8 cellular contexts compared by ENCODE assay signal in the genomic region with DNA sequence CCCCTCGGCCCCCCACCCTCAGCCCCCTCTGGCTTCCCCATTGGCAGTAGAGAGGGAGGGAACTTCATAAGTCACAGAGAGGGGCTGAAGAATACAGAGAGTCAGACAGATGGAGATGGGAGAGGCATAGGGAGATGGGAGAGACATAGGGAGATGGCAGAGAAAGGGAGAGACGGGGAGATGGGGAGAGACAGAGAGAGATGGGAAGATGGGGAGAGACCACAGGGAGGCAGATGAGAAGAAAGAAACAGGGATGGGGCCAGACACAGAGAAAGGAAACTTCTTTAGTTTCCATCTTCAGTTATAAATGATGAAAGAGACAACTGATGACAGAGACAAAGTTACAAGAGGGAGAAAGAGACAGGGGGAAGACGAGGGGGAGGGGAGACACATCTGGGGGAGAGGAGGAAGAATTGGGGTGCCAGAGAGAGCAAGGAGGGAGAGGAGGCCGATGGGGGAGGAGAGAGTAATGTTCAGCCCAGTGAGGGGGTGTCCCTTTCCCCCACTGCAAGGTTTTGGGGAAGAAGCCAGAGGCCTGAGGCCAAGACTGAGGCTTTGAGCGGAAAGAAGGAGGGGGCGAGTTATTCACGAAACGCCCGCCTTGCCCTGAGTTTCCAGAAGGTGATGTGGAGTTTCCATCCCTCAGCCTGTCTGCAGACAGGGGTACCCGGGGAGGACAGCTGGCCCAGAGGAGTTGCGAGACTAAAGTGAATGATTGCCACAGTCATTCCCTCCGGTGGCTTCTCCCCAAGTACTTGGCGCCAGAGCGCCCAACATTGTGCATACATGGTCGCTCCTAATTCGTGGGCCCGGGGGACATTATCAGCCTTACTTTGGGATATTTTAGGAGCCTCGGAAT. TPM values are rescaled to one million over a fixed set of nuclear protein-coding genes. Genes with fewer than 3 reads are reported as not detected.
DNase-seq lines count a peak whose midpoint lies in the region; ATAC-seq and TF ChIP-seq lines count a peak whose summit lies in the region.

No MANE protein-coding gene starts in this region.

- peak overlapping the region; percentile 47 to 91 for H3K4me3 ChIP-seq in foreskin fibroblast (ENCODE audit: low read depth in 1 of 2, low read length in 2 of 2)

- peak; percentile 70 for DNase-seq in activated CD4-positive, alpha-beta T cell treated with anti-CD3 and anti-CD28 coated beads, Interleukin-2, amount 50 U/mL, for 1 hour
- DNase-seq in foreskin fibroblast (no peak), H4 (ENCODE audit: low spot score) (no peak), cerebellar cortex (ENCODE audit: low spot score) (no peak)
- peak; percentile 54 to 62 (median 55) for DNase-seq in stimulated activated CD4-positive, alpha-beta T cell treated with anti-CD3 and anti-CD28 coated beads, TNF-alpha, amount 100 ng/mL, for 1 hour (ENCODE audit: low read depth in 3 of 3, low spot score in 1 of 3)

- TF ChIP-seq CTCF in foreskin fibroblast (IDR thresholded peaks at IDR 0.05; ENCODE audit: low read depth, low read length) = no peak

- ATAC-seq in GM18517 (IDR thresholded peaks at IDR 0.05; ENCODE audit: unreplicated experiment) (peak; percentile 19), HG03378 (IDR thresholded peaks at IDR 0.05; ENCODE audit: unreplicated experiment) (peak; percentile 21), GM21528 (IDR thresholded peaks at IDR 0.05; ENCODE audit: low FRiP score, unreplicated experiment) (no peak)

RNA-seq across cellular contexts. Expression of a gene that starts 0.7 kb away (rescaled TPM):
- 20.1 and 26.1 TPM in 2 replicates for total RNA-seq in H4 (2014; rRNA removed; shearing (Covaris generic))

RNA-seq across cellular contexts. Expression of a gene that starts 3.0 kb away (rescaled TPM):
- total RNA-seq in H4 (2014; rRNA removed; shearing (Covaris generic)) = 0.27 TPM in 1 of 2 replicates, not detected in the other

RNA-seq across cellular contexts. Expression of a gene that starts 6.0 kb away (rescaled TPM):
- 0.79 and 0.92 TPM in 2 replicates for total RNA-seq in H4 (2014; rRNA removed; shearing (Covaris generic))

RNA-seq across cellular contexts. Expression of a gene that starts 14.2 kb away (rescaled TPM):
- total RNA-seq in H4 (2014; rRNA removed; shearing (Covaris generic)) = 299 and 319 TPM in 2 replicates

RNA-seq across cellular contexts. Expression of a gene that starts 19.4 kb away (rescaled TPM):
- total RNA-seq in H4 (2014; rRNA removed; shearing (Covaris generic)) = 20.7 and 25.6 TPM in 2 replicates

Comparison
In these comparisons a context has a peak if more than half of its experiments do, and no peak if none do; other contexts are left out.
1. DNase-seq: peak in activated CD4-positive, alpha-beta T cell treated with anti-CD3 and anti-CD28 coated beads, Interleukin-2, amount 50 U/mL, for 1 hour (single experiment) and stimulated activated CD4-positive, alpha-beta T cell treated with anti-CD3 and anti-CD28 coated beads, TNF-alpha, amount 100 ng/mL, for 1 hour (3 of 3); none in foreskin fibroblast (0 of 2), H4 (single experiment) and cerebellar cortex (single experiment).